Comparison of ENCODE assay signal across 22 cellular contexts in the genomic region with DNA sequence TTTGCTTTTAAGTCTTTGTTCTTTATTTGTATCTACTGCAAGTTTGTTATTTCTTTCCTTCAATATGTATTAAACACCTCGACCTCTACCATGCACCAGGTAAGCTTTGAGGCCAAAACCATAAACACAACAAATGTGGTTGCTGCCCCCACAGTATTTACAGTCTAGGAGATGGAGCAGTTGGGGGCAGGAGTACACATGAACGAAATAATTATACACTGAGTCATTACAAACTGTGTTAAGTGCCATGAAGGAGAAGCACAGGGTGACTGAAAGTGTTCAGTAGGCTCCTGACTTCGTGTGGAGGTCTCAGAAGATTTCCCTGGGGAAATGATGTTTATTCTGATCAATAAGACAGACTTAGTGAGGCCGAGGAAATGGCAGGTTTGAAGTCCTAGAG.
"Had no signal": no experiment of that assay in that cellular context is flagged by ENCODE, and none has a peak within 500 bp of the region (broad histone marks: within the 10 kb centered on the region; RNA-seq: fewer than 3 reads in every experiment).

No MANE protein-coding gene starts in this region.

- ATAC-seq: activated CD4-positive, alpha-beta T cell treated with anti-CD3 and anti-CD28 coated beads for 36 hours; activated T-helper 17 cell treated with anti-CD3 and anti-CD28 coated beads, Interleukin-2, amount 50 U/mL, for 72 hours; left lobe of liver; naive thymus-derived CD4-positive, alpha-beta T cell; T-helper 17 cell had no signal

- H3K9me3 ChIP-seq: adrenal gland, sigmoid colon, thoracic aorta had no signal

- H3K4me1 ChIP-seq: adrenal gland, sigmoid colon had no signal

- H3K4me3 ChIP-seq: adrenal gland, lung, sigmoid colon, thoracic aorta had no signal

- DNase-seq: activated B cell treated with CpG ODN at 0.5 μM for 24 hours; activated CD4-positive, alpha-beta T cell treated with anti-CD3 and anti-CD28 coated beads for 36 hours; activated CD4-positive, alpha-beta T cell treated with anti-CD3 and anti-CD28 coated beads, Interleukin-2, amount 50 U/mL, for 4 hours; activated CD8-positive, alpha-beta memory T cell treated with anti-CD3 and anti-CD28 coated beads for 24 hours; activated CD8-positive, alpha-beta memory T cell treated with anti-CD3 and anti-CD28 coated beads, Interleukin-2, amount 50 U/mL, for 4 hours; activated T-cell treated with anti-CD3 and anti-CD28 coated beads, Interleukin-2, amount 50 U/mL, for 24 hours; adrenal gland; foreskin fibroblast; kidney; naive thymus-derived CD4-positive, alpha-beta T cell; occipital lobe; posterior cingulate gyrus; retina; sigmoid colon; stimulated activated CD4-positive, alpha-beta T cell treated with anti-CD3 and anti-CD28 coated beads, Interleukin-2, amount 100 ng/mL, for 48 hours; stimulated activated CD8-positive, alpha-beta memory T cell treated with anti-CD3 and anti-CD28 coated beads, Interleukin-4, amount 100 ng/mL, for 48 hours; stimulated activated naive CD4-positive, alpha-beta T cell; T-helper 17 cell had no signal

- H3K27ac ChIP-seq: adrenal gland, sigmoid colon, thoracic aorta had no signal

- H3K36me3 ChIP-seq: adrenal gland, sigmoid colon, thoracic aorta had no signal

- H3K27me3 ChIP-seq: adrenal gland, sigmoid colon had no signal
